Comparison of ENCODE assay signal across 22 cellular contexts in the genomic region with DNA sequence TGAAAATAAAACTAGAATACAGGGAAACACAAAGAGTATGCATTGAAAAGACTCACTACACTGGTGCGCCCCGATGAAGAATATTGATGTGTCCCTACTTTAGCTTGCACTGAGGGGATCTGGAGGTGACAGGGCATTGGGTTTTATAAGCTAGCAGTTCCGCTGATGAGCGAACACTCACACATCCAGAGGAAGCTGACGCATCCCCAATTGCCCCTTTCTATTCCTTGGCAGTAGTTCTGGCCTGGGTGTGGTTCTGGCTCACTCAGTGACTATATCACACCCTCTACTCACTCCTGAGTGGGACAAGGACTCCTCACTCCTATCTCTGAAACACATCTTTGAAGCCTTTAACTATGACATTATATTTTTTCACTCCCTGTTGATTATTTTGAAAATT.
DNase-seq lines count a peak whose midpoint lies in the region; ATAC-seq and TF ChIP-seq lines count a peak whose summit lies in the region.
"Had no signal": no experiment of that assay in that cellular context is flagged by ENCODE, and none has a peak within 500 bp of the region (broad histone marks: within the 10 kb centered on the region; RNA-seq: fewer than 3 reads in every experiment).

No MANE protein-coding gene starts in this region.

- TF ChIP-seq POLR2A in stomach (IDR thresholded peaks at IDR 0.05) = no peak

- intact Hi-C loops in stomach (cut with DNase I; ENCODE audit: low total_unique reads) = no loop called here

- TF ChIP-seq CTCF in stomach (IDR thresholded peaks at IDR 0.05) = no peak

- no peak for ATAC-seq in GM19467 (IDR thresholded peaks at IDR 0.05; ENCODE audit: unreplicated experiment)
- ATAC-seq: left cardiac atrium; natural killer cell; SK-N-SH treated with all-trans-retinoic acid at 6 μM for 48 hours; stimulated activated naive CD8-positive, alpha-beta T cell treated with anti-CD3 and anti-CD28 coated beads, Interleukin-15, amount 100 ng/mL, for 72 hours had no signal

- H3K27ac ChIP-seq in stomach = no peak overlapping the region
- H3K27ac ChIP-seq: C4-2B had no signal

- DNase-seq in EL = peak; percentile 53
- DNase-seq in RPMI7951 (ENCODE audit: low read depth) = peak; percentile 36
- DNase-seq in dermis blood vessel endothelial cell = peak; percentile 68
- DNase-seq in iPS-NIHi7 (ENCODE audit: extremely low spot score) = peak; percentile 5
- no peak for DNase-seq in stomach
- no peak for DNase-seq in NCI-H146 (lab: John Stamatoyannopoulos, UW)
- DNase-seq in midbrain (lab: John Stamatoyannopoulos, UW) = no peak
- DNase-seq: activated CD4-positive, alpha-beta memory T cell treated with anti-CD3 and anti-CD28 coated beads, Interleukin-2, amount 10 ng/mL, durations not matched to agents 7 days and 5 days; activated gamma-delta T cell treated with Interleukin-2 at 50 U/mL for 16 hours; caudate nucleus; H9; left cardiac atrium; MM.1S; natural killer cell; NCI-H1436; NCI-H524 treated with DMSO at 0.1 percent for 48 hours; stimulated activated CD4-positive, alpha-beta T cell treated with anti-CD3 and anti-CD28 coated beads, Interleukin-12 subunit alpha, Interleukin-12 subunit beta, amount 100 ng/mL, for 4 hours; stimulated activated naive CD8-positive, alpha-beta T cell treated with anti-CD3 and anti-CD28 coated beads, Interleukin-15, amount 100 ng/mL, for 72 hours; T-helper 9 cell had no signal

- peaks cover 0 to 6% (median 2%) of the 10 kb centered on the region in 4 donors for H3K4me1 ChIP-seq in stomach

- H3K4me3 ChIP-seq in stomach = no peak overlapping the region

- no peaks in the 10 kb centered on the region for H3K36me3 ChIP-seq in stomach

- H3K27me3 ChIP-seq in stomach = no peaks in the 10 kb centered on the region

- H3K9me3 ChIP-seq in stomach = no peaks in the 10 kb centered on the region

- WGBS in stomach, 5 donors = 87 to 97% (median 93%) methylated on average over 5 of the region's 5 CpGs

- no peak for TF ChIP-seq EP300 in stomach (IDR thresholded peaks at IDR 0.05)

Comparison
In these comparisons a context has a peak if more than half of its experiments do, and no peak if none do; other contexts are left out.
1. DNase-seq: peak in EL (single experiment), RPMI7951 (single experiment), dermis blood vessel endothelial cell (single experiment) and iPS-NIHi7 (single experiment); none in stomach (single experiment), NCI-H146 (single experiment) and midbrain (single experiment).